Comparison of ENCODE assay signal across 12 cellular contexts in genomic region chr20:49284818-49285217, GRCh38. TPM values are rescaled to one million over a fixed set of nuclear protein-coding genes. Genes with fewer than 3 reads are reported as not detected.
DNase-seq lines count a peak whose midpoint lies in the region; ATAC-seq and TF ChIP-seq lines count a peak whose summit lies in the region.
"Had no signal": no experiment of that assay in that cellular context is flagged by ENCODE, and none has a peak within 500 bp of the region (broad histone marks: within the 10 kb centered on the region; RNA-seq: fewer than 3 reads in every experiment).

No MANE protein-coding gene starts in this region.

- 63% methylated on average over 5 of the region's 5 CpGs for WGBS in hepatocyte (ENCODE audit: low lambda C conversion rate, missing lambda C conversion rate)
- 92 to 94% methylated on average over 5 of the region's 5 CpGs for WGBS in upper lobe of left lung, 2 donors

- no peak for TF ChIP-seq EP300 in upper lobe of left lung (IDR thresholded peaks at IDR 0.05)

- H3K27ac ChIP-seq in SU-DHL-6 (ENCODE audit: low read depth, low read length) (no peak overlapping the region), hepatocyte (peak overlapping the region; percentile 87), upper lobe of right lung (no peak overlapping the region), upper lobe of left lung (no peak overlapping the region)
- H3K27ac ChIP-seq in CD8-positive, alpha-beta T cell (ENCODE audit: low read depth, low read length): no peak overlapping the region
- H3K27ac ChIP-seq: heart right ventricle, stomach had no signal

- H3K9me3 ChIP-seq in SU-DHL-6 (ENCODE audit: insufficient read depth, low read length): peaks cover 4% of the 10 kb centered on the region; the same call in 1 of the 2 replicates
- H3K9me3 ChIP-seq in hepatocyte (ENCODE audit: low read depth): no peaks in the 10 kb centered on the region
- H3K9me3 ChIP-seq in CD8-positive, alpha-beta T cell (ENCODE audit: low read length): peaks cover 59% of the 10 kb centered on the region
- peaks cover 29% of the 10 kb centered on the region for H3K9me3 ChIP-seq in upper lobe of right lung
- peaks cover 12 to 65% (median 37%) of the 10 kb centered on the region in 4 donors for H3K9me3 ChIP-seq in upper lobe of left lung

- H3K27me3 Mint-ChIP-seq in stimulated activated naive CD8-positive, alpha-beta T cell treated with anti-CD3 and anti-CD28 coated beads, Interleukin-15, Interleukin-2, amounts not matched to agents 100 ng/mL and 50 ng/mL, for 24 hours: no peaks in the 10 kb centered on the region
- no peaks in the 10 kb centered on the region for H3K27me3 Mint-ChIP-seq in CD8-positive, alpha-beta T cell (ENCODE audit: low read depth)

- no peak for DNase-seq in stimulated activated naive CD8-positive, alpha-beta T cell treated with anti-CD3 and anti-CD28 coated beads, Interleukin-15, Interleukin-2, amounts not matched to agents 100 U/mL and 50 U/mL, for 24 hours
- DNase-seq in hepatocyte (ENCODE audit: low spot score): no peak
- no peak for DNase-seq in CD8-positive, alpha-beta T cell
- DNase-seq in upper lobe of right lung: no peak
- no peak for DNase-seq in upper lobe of left lung
- DNase-seq in HCEC 1CT: no peak
- DNase-seq: activated gamma-delta T cell, heart right ventricle, NCI-H69, stomach had no signal

- no peak for ATAC-seq in stimulated activated naive CD8-positive, alpha-beta T cell treated with anti-CD3 and anti-CD28 coated beads, Interleukin-15, Interleukin-2, amounts not matched to agents 100 U/mL and 50 U/mL, for 24 hours
- no peak for ATAC-seq in CD8-positive, alpha-beta T cell
- no peak for ATAC-seq in upper lobe of right lung
- ATAC-seq in upper lobe of left lung (ENCODE audit: low FRiP score in 2 of 2): no peak
- ATAC-seq: heart right ventricle had no signal

- H3K4me1 Mint-ChIP-seq in stimulated activated naive CD8-positive, alpha-beta T cell treated with anti-CD3 and anti-CD28 coated beads, Interleukin-15, Interleukin-2, amounts not matched to agents 100 ng/mL and 50 ng/mL, for 24 hours (ENCODE audit: low read depth): peaks cover 87% of the 10 kb centered on the region
- H3K4me1 Mint-ChIP-seq in CD8-positive, alpha-beta T cell (ENCODE audit: low read depth): peaks cover 50% of the 10 kb centered on the region

- H3K9me2 ChIP-seq in SU-DHL-6 (replicated peaks; ENCODE audit: insufficient read depth, low read length) (no peaks in the 10 kb centered on the region), hepatocyte (replicated peaks; ENCODE audit: insufficient read depth) (no peaks in the 10 kb centered on the region)

- peaks cover 98% of the 10 kb centered on the region for H3F3A ChIP-seq in SU-DHL-6 (ENCODE audit: insufficient read depth)

- H3K4me2 ChIP-seq in SU-DHL-6 (ENCODE audit: low read depth, low read length, poor library complexity, severe bottlenecking) (peak overlapping the region; percentile 3), hepatocyte (peak overlapping the region; percentile 88)

- TF ChIP-seq POLR2A in upper lobe of left lung (IDR thresholded peaks at IDR 0.05): no peak

- H4K20me1 ChIP-seq in SU-DHL-6 (ENCODE audit: low read depth, low read length) (peaks cover 76% of the 10 kb centered on the region), hepatocyte (ENCODE audit: insufficient read depth, poor library complexity, severe bottlenecking) (peaks cover 94% of the 10 kb centered on the region)

- H3K4me1 ChIP-seq in hepatocyte (ENCODE audit: insufficient read depth) (peaks cover 83% of the 10 kb centered on the region), upper lobe of right lung (peaks cover 28% of the 10 kb centered on the region), upper lobe of left lung (peaks cover 32 to 66% (median 50%) of the 10 kb centered on the region in 4 donors)
- H3K4me1 ChIP-seq in CD8-positive, alpha-beta T cell (ENCODE audit: insufficient read depth, low read length): peaks cover 35% of the 10 kb centered on the region

- H3K4me3 ChIP-seq in SU-DHL-6 (ENCODE audit: insufficient read depth, low read length, poor library complexity, severe bottlenecking): no peak overlapping the region
- no peak overlapping the region for H3K4me3 ChIP-seq in hepatocyte
- H3K4me3 ChIP-seq in CD8-positive, alpha-beta T cell (ENCODE audit: low read depth, low read length): no peak overlapping the region
- no peak overlapping the region for H3K4me3 ChIP-seq in upper lobe of right lung
- H3K4me3 ChIP-seq in upper lobe of left lung: no peak overlapping the region
- H3K4me3 ChIP-seq: heart right ventricle had no signal

- no peak for TF ChIP-seq CTCF in SU-DHL-6 (IDR thresholded peaks at IDR 0.05; ENCODE audit: insufficient read depth, low read length, poor library complexity, severe bottlenecking)
- no peak for TF ChIP-seq CTCF in hepatocyte (IDR thresholded peaks at IDR 0.05; ENCODE audit: poor library complexity)
- TF ChIP-seq CTCF in CD8-positive, alpha-beta T cell (IDR thresholded peaks at IDR 0.05): no peak
- TF ChIP-seq CTCF in upper lobe of right lung (IDR thresholded peaks at IDR 0.05): no peak
- TF ChIP-seq CTCF in upper lobe of left lung (IDR thresholded peaks at IDR 0.05): no peak

- intact Hi-C loops in CD8-positive, alpha-beta T cell (cut with DNase I, micrococcal nuclease): no loop called here
- intact Hi-C loops in upper lobe of right lung (cut with DNase I): no loop called here

- H3K79me2 ChIP-seq in SU-DHL-6 (ENCODE audit: insufficient read depth, low read length) (peaks cover 73% of the 10 kb centered on the region), hepatocyte (peaks cover 72% of the 10 kb centered on the region)

- peak overlapping the region; percentile 98 for H3K4me3 Mint-ChIP-seq in stimulated activated naive CD8-positive, alpha-beta T cell treated with anti-CD3 and anti-CD28 coated beads, Interleukin-15, Interleukin-2, amounts not matched to agents 100 ng/mL and 50 ng/mL, for 24 hours
- no peak overlapping the region for H3K4me3 Mint-ChIP-seq in CD8-positive, alpha-beta T cell

- H3K36me3 ChIP-seq in SU-DHL-6 (ENCODE audit: low read length) (peaks cover 93% of the 10 kb centered on the region), hepatocyte (replicated peaks; ENCODE audit: insufficient read depth, low read depth) (no peaks in the 10 kb centered on the region), upper lobe of right lung (peaks cover 100% of the 10 kb centered on the region), upper lobe of left lung (peaks cover 60 to 100% (median 97%) of the 10 kb centered on the region in 4 donors)
- H3K36me3 ChIP-seq in CD8-positive, alpha-beta T cell (ENCODE audit: insufficient read depth, low read length): peaks cover 89% of the 10 kb centered on the region

- CTCF ChIA-PET in CD8-positive, alpha-beta T cell (lab: Charles Lee): no interaction called here

- H3K9me3 Mint-ChIP-seq in stimulated activated naive CD8-positive, alpha-beta T cell treated with anti-CD3 and anti-CD28 coated beads, Interleukin-15, Interleukin-2, amounts not matched to agents 100 ng/mL and 50 ng/mL, for 24 hours: peaks cover 9% of the 10 kb centered on the region
- peaks cover 74% of the 10 kb centered on the region for H3K9me3 Mint-ChIP-seq in CD8-positive, alpha-beta T cell

- H2AFZ ChIP-seq in SU-DHL-6 (ENCODE audit: low read depth, low read length, severe bottlenecking) (no peak overlapping the region), hepatocyte (no peak overlapping the region)

- POLR2A ChIA-PET in CD8-positive, alpha-beta T cell (lab: Charles Lee): no interaction called here

- peak overlapping the region; percentile 83 for H3K27ac Mint-ChIP-seq in stimulated activated naive CD8-positive, alpha-beta T cell treated with anti-CD3 and anti-CD28 coated beads, Interleukin-15, Interleukin-2, amounts not matched to agents 100 ng/mL and 50 ng/mL, for 24 hours
- no peak overlapping the region for H3K27ac Mint-ChIP-seq in CD8-positive, alpha-beta T cell

- no peaks in the 10 kb centered on the region for H3K27me3 ChIP-seq in SU-DHL-6 (ENCODE audit: low read length)
- no peaks in the 10 kb centered on the region for H3K27me3 ChIP-seq in hepatocyte
- no peaks in the 10 kb centered on the region for H3K27me3 ChIP-seq in CD8-positive, alpha-beta T cell (ENCODE audit: insufficient read depth, low read length)
- H3K27me3 ChIP-seq in upper lobe of right lung: no peaks in the 10 kb centered on the region
- no peaks in the 10 kb centered on the region for H3K27me3 ChIP-seq in upper lobe of left lung
- H3K27me3 ChIP-seq: heart right ventricle, stomach had no signal

- H3K9ac ChIP-seq in SU-DHL-6 (ENCODE audit: low read length): no peak overlapping the region

- H3K36me3 Mint-ChIP-seq in stimulated activated naive CD8-positive, alpha-beta T cell treated with anti-CD3 and anti-CD28 coated beads, Interleukin-15, Interleukin-2, amounts not matched to agents 100 ng/mL and 50 ng/mL, for 24 hours (ENCODE audit: low read depth): peaks cover 100% of the 10 kb centered on the region
- peaks cover 100% of the 10 kb centered on the region for H3K36me3 Mint-ChIP-seq in CD8-positive, alpha-beta T cell

RNA-seq across cellular contexts. Expression of gene ZNFX1, which starts 7.0 kb away (rescaled TPM):
- 13.0 and 13.9 TPM in 2 replicates for total RNA-seq in hepatocyte
- polyA plus RNA-seq in hepatocyte: 10.0 and 10.2 TPM in 2 replicates
- 10 to 100 TPM; 53.8 to 55.0 TPM for total RNA-seq in CD8-positive, alpha-beta T cell
- 54.4 TPM for total RNA-seq in upper lobe of right lung
- 10 to 100 TPM; 39.3 to 64.6 (median 42.4) TPM for total RNA-seq in upper lobe of left lung
